In genomic region chr11:13062115-13062514, GRCh38 we compare ENCODE assay signal across 31 cellular contexts. TPM values are rescaled to one million over a fixed set of nuclear protein-coding genes. Genes with fewer than 3 reads are reported as not detected.
"Had no signal": no experiment of that assay in that cellular context is flagged by ENCODE, and none has a peak within 500 bp of the region (broad histone marks: within the 10 kb centered on the region; RNA-seq: fewer than 3 reads in every experiment).

No MANE protein-coding gene starts in this region.

- H3K27ac ChIP-seq: ascending aorta, breast epithelium, cardiac muscle cell, colonic mucosa, epithelial cell of prostate, esophagus squamous epithelium had no signal

- DNase-seq: activated CD4-positive, alpha-beta memory T cell treated with anti-CD3 and anti-CD28 coated beads for 36 hours; activated CD4-positive, alpha-beta T cell treated with anti-CD3 and anti-CD28 coated beads for 36 hours; activated CD4-positive, alpha-beta T cell treated with anti-CD3 and anti-CD28 coated beads, Interleukin-2, amount 10 ng/mL, durations not matched to agents 24 days and 14 days; activated CD4-positive, CD25-positive, alpha-beta regulatory T cell; activated CD4-positive, CD25-positive, alpha-beta regulatory T cell treated with anti-CD3 and anti-CD28 coated beads, Interleukin-2, amount 50 U/mL, for 72 hours; activated CD8-positive, alpha-beta memory T cell treated with anti-CD3 and anti-CD28 coated beads, Interleukin-2, amount 50 U/mL, for 48 hours; activated CD8-positive, alpha-beta T cell treated with anti-CD3 and anti-CD28 coated beads, Interleukin-2, amount 10 ng/mL, durations not matched to agents 7 days and 5 days; activated gamma-delta T cell; activated naive CD4-positive, alpha-beta T cell; activated naive CD4-positive, alpha-beta T cell treated with anti-CD3 and anti-CD28 coated beads, Interleukin-2, amount 10 ng/mL, durations not matched to agents 7 days and 5 days; activated naive CD8-positive, alpha-beta T cell treated with anti-CD3 and anti-CD28 coated beads, Interleukin-2, amount 10 ng/mL, durations not matched to agents 7 days and 5 days; activated T-cell treated with anti-CD3 and anti-CD28 coated beads for 4 hours; activated T-cell treated with anti-CD3 and anti-CD28 coated beads, Interleukin-2, amount 50 U/mL, for 24 hours; activated T-cell treated with anti-CD3 and anti-CD28 coated beads, Interleukin-2, amount 50 U/mL, for 72 hours; central memory CD4-positive, alpha-beta T cell; cerebellar nuclear complex; colonic mucosa; effector CD8-positive, alpha-beta T cell; esophagus squamous epithelium; head of caudate nucleus; hypothalamus had no signal

- ATAC-seq: activated CD4-positive, alpha-beta T cell treated with anti-CD3 and anti-CD28 coated beads for 36 hours; activated CD8-positive, alpha-beta T cell treated with anti-CD3 and anti-CD28 coated beads, Interleukin-2, amount 10 ng/mL, durations not matched to agents 7 days and 5 days; activated naive CD4-positive, alpha-beta T cell treated with anti-CD3 and anti-CD28 coated beads, Interleukin-2, amount 50 U/mL, for 72 hours; activated T-cell treated with anti-CD3 and anti-CD28 coated beads, Interleukin-2, amount 50 U/mL, for 72 hours had no signal

- H3K9me3 Mint-ChIP-seq: activated CD4-positive, alpha-beta memory T cell treated with anti-CD3 and anti-CD28 coated beads for 36 hours; activated naive CD4-positive, alpha-beta T cell treated with anti-CD3 and anti-CD28 coated beads, Interleukin-2, amount 10 ng/mL, durations not matched to agents 7 days and 5 days; activated naive CD8-positive, alpha-beta T cell treated with anti-CD3 and anti-CD28 coated beads, Interleukin-2, amount 10 ng/mL, durations not matched to agents 7 days and 5 days; activated T-cell treated with anti-CD3 and anti-CD28 coated beads, Interleukin-2, amount 50 U/mL, for 24 hours had no signal

- H3K27ac Mint-ChIP-seq: activated CD4-positive, alpha-beta memory T cell treated with anti-CD3 and anti-CD28 coated beads for 36 hours; activated CD4-positive, alpha-beta T cell treated with anti-CD3 and anti-CD28 coated beads for 36 hours; activated CD4-positive, alpha-beta T cell treated with anti-CD3 and anti-CD28 coated beads, Interleukin-2, amount 10 ng/mL, durations not matched to agents 24 days and 14 days; activated CD8-positive, alpha-beta T cell treated with anti-CD3 and anti-CD28 coated beads, Interleukin-2, amount 10 ng/mL, durations not matched to agents 7 days and 5 days; activated naive CD4-positive, alpha-beta T cell treated with anti-CD3 and anti-CD28 coated beads, Interleukin-2, amount 10 ng/mL, durations not matched to agents 7 days and 5 days; activated naive CD4-positive, alpha-beta T cell treated with anti-CD3 and anti-CD28 coated beads, Interleukin-2, amount 50 U/mL, for 72 hours; activated naive CD8-positive, alpha-beta T cell treated with anti-CD3 and anti-CD28 coated beads, Interleukin-2, amount 10 ng/mL, durations not matched to agents 7 days and 5 days; activated T-cell treated with anti-CD3 and anti-CD28 coated beads, Interleukin-2, amount 50 U/mL, for 24 hours; activated T-cell treated with anti-CD3 and anti-CD28 coated beads, Interleukin-2, amount 50 U/mL, for 72 hours; brain had no signal

- H3K36me3 Mint-ChIP-seq: activated CD4-positive, alpha-beta memory T cell treated with anti-CD3 and anti-CD28 coated beads for 36 hours; activated naive CD4-positive, alpha-beta T cell treated with anti-CD3 and anti-CD28 coated beads, Interleukin-2, amount 10 ng/mL, durations not matched to agents 7 days and 5 days; activated naive CD4-positive, alpha-beta T cell treated with anti-CD3 and anti-CD28 coated beads, Interleukin-2, amount 50 U/mL, for 72 hours; activated naive CD8-positive, alpha-beta T cell treated with anti-CD3 and anti-CD28 coated beads, Interleukin-2, amount 10 ng/mL, durations not matched to agents 7 days and 5 days; brain had no signal

- H3K4me1 ChIP-seq: ascending aorta, breast epithelium, colonic mucosa had no signal

- H3K36me3 ChIP-seq: ascending aorta, breast epithelium, cardiac muscle cell, colonic mucosa, esophagus squamous epithelium had no signal

- H3K4me3 ChIP-seq: ascending aorta, breast epithelium, cardiac muscle cell, colonic mucosa, esophagus squamous epithelium had no signal

- H3K4me1 Mint-ChIP-seq: activated CD4-positive, alpha-beta T cell treated with anti-CD3 and anti-CD28 coated beads for 36 hours; activated CD4-positive, alpha-beta T cell treated with anti-CD3 and anti-CD28 coated beads, Interleukin-2, amount 10 ng/mL, durations not matched to agents 24 days and 14 days; activated naive CD4-positive, alpha-beta T cell treated with anti-CD3 and anti-CD28 coated beads, Interleukin-2, amount 10 ng/mL, durations not matched to agents 7 days and 5 days; activated naive CD8-positive, alpha-beta T cell treated with anti-CD3 and anti-CD28 coated beads, Interleukin-2, amount 10 ng/mL, durations not matched to agents 7 days and 5 days; brain had no signal

- H3K4me3 Mint-ChIP-seq: activated CD4-positive, alpha-beta memory T cell treated with anti-CD3 and anti-CD28 coated beads for 36 hours; activated CD4-positive, alpha-beta T cell treated with anti-CD3 and anti-CD28 coated beads for 36 hours; activated CD4-positive, alpha-beta T cell treated with anti-CD3 and anti-CD28 coated beads, Interleukin-2, amount 10 ng/mL, durations not matched to agents 24 days and 14 days; activated CD8-positive, alpha-beta T cell treated with anti-CD3 and anti-CD28 coated beads, Interleukin-2, amount 10 ng/mL, durations not matched to agents 7 days and 5 days; activated naive CD4-positive, alpha-beta T cell treated with anti-CD3 and anti-CD28 coated beads, Interleukin-2, amount 10 ng/mL, durations not matched to agents 7 days and 5 days; activated naive CD8-positive, alpha-beta T cell treated with anti-CD3 and anti-CD28 coated beads, Interleukin-2, amount 10 ng/mL, durations not matched to agents 7 days and 5 days; activated T-cell treated with anti-CD3 and anti-CD28 coated beads, Interleukin-2, amount 50 U/mL, for 24 hours; activated T-cell treated with anti-CD3 and anti-CD28 coated beads, Interleukin-2, amount 50 U/mL, for 72 hours; brain had no signal

- H3K27me3 ChIP-seq: ascending aorta, breast epithelium, cardiac muscle cell, colonic mucosa, esophagus squamous epithelium had no signal

- H3K9me3 ChIP-seq: ascending aorta, breast epithelium, colonic mucosa, esophagus squamous epithelium had no signal

RNA-seq across cellular contexts. Expression of gene RASSF10, which starts 53.0 kb away (rescaled TPM):
- total RNA-seq: activated CD4-positive, alpha-beta memory T cell treated with anti-CD3 and anti-CD28 coated beads for 36 hours; activated CD4-positive, alpha-beta T cell treated with anti-CD3 and anti-CD28 coated beads for 36 hours; activated CD4-positive, alpha-beta T cell treated with anti-CD3 and anti-CD28 coated beads, Interleukin-2, amount 10 ng/mL, durations not matched to agents 24 days and 14 days; activated CD8-positive, alpha-beta memory T cell treated with anti-CD3 and anti-CD28 coated beads for 36 hours; activated CD8-positive, alpha-beta T cell treated with anti-CD3 and anti-CD28 coated beads, Interleukin-2, amount 10 ng/mL, durations not matched to agents 7 days and 5 days; activated naive CD4-positive, alpha-beta T cell treated with anti-CD3 and anti-CD28 coated beads, Interleukin-2, amount 50 U/mL, for 72 hours; activated naive CD8-positive, alpha-beta T cell treated with anti-CD3 and anti-CD28 coated beads, Interleukin-2, amount 10 ng/mL, durations not matched to agents 7 days and 5 days; ascending aorta; endothelial cell of umbilical vein; fibroblast of lung; fibroblast of villous mesenchyme had no signal
